Comparison of ENCODE assay signal across 24 cellular contexts in genomic region chr12:69417741-69418167, GRCh38.
"Had no signal": no experiment of that assay in that cellular context is flagged by ENCODE, and none has a peak within 500 bp of the region (broad histone marks: within the 10 kb centered on the region; RNA-seq: fewer than 3 reads in every experiment).

No MANE protein-coding gene starts in this region.

- H3K27me3 Mint-ChIP-seq: activated B cell treated with CpG ODN at 0.5 μM for 24 hours; activated CD4-positive, alpha-beta T cell treated with anti-CD3 and anti-CD28 coated beads, Interleukin-2, amount 10 ng/mL, durations not matched to agents 24 days and 14 days; activated CD8-positive, alpha-beta memory T cell treated with anti-CD3 and anti-CD28 coated beads, Interleukin-2, amount 10 ng/mL, durations not matched to agents 7 days and 5 days; activated naive CD4-positive, alpha-beta T cell treated with anti-CD3 and anti-CD28 coated beads, Interleukin-2, amount 50 U/mL, for 24 hours; activated T-cell treated with anti-CD3 and anti-CD28 coated beads, Interleukin-2, amount 50 U/mL, for 24 hours had no signal

- H3K4me1 Mint-ChIP-seq: activated B cell treated with CpG ODN at 0.5 μM for 24 hours; activated CD4-positive, alpha-beta T cell treated with anti-CD3 and anti-CD28 coated beads, Interleukin-2, amount 10 ng/mL, durations not matched to agents 24 days and 14 days; activated CD8-positive, alpha-beta memory T cell treated with anti-CD3 and anti-CD28 coated beads, Interleukin-2, amount 10 ng/mL, durations not matched to agents 7 days and 5 days; activated naive CD4-positive, alpha-beta T cell treated with anti-CD3 and anti-CD28 coated beads, Interleukin-2, amount 50 U/mL, for 24 hours had no signal

- H3K27me3 ChIP-seq: ascending aorta, body of pancreas, Peyer's patch, SJCRH30 had no signal

- H3K4me3 ChIP-seq: ascending aorta, body of pancreas, Peyer's patch, SJCRH30 had no signal

- H3K4me3 Mint-ChIP-seq: activated B cell treated with CpG ODN at 0.5 μM for 24 hours; activated CD4-positive, alpha-beta T cell treated with anti-CD3 and anti-CD28 coated beads, Interleukin-2, amount 10 ng/mL, durations not matched to agents 24 days and 14 days; activated CD8-positive, alpha-beta memory T cell treated with anti-CD3 and anti-CD28 coated beads, Interleukin-2, amount 10 ng/mL, durations not matched to agents 7 days and 5 days; activated naive CD4-positive, alpha-beta T cell treated with anti-CD3 and anti-CD28 coated beads, Interleukin-2, amount 50 U/mL, for 24 hours; activated T-cell treated with anti-CD3 and anti-CD28 coated beads, Interleukin-2, amount 50 U/mL, for 24 hours; activated T-helper 1 cell treated with anti-CD3 and anti-CD28 coated beads, Interleukin-12 subunit alpha, Interleukin-12 subunit beta, Interleukin-2, Interleukin-4 antibody, amounts not matched to agents 30 ng/mL and 10 ng/mL and 1 ng/mL, durations not matched to agents 14 hours and 24 hours and 36 hours; T-helper 1 cell treated with Interleukin-12 subunit alpha and Interleukin-12 subunit beta and Interleukin-4 antibody, amounts not matched to agents 30 μg/mL and 1 μg/mL, for 36 hours had no signal

- H3K36me3 ChIP-seq: ascending aorta, Peyer's patch, SJCRH30 had no signal

- DNase-seq: activated B cell treated with CpG ODN at 0.5 μM for 24 hours; activated CD4-positive, alpha-beta T cell treated with anti-CD3 and anti-CD28 coated beads for 1 hour; activated CD4-positive, alpha-beta T cell treated with anti-CD3 and anti-CD28 coated beads, Interleukin-2, amount 10 ng/mL, durations not matched to agents 24 days and 14 days; activated CD4-positive, alpha-beta T cell treated with anti-CD3 and anti-CD28 coated beads, Interleukin-2, amount 50 U/mL, for 48 hours; activated CD8-positive, alpha-beta memory T cell treated with anti-CD3 and anti-CD28 coated beads, Interleukin-2, amount 10 ng/mL, durations not matched to agents 7 days and 5 days; activated effector memory CD4-positive, alpha-beta T cell treated with Interleukin-2 at 50 U/mL for 16 hours; activated naive CD4-positive, alpha-beta T cell; activated T-cell treated with anti-CD3 and anti-CD28 coated beads, Interleukin-2, amount 50 U/mL, for 24 hours; body of pancreas; central memory CD4-positive, alpha-beta T cell; NCI-H1048; NCI-H146; NCI-H187 treated with DMSO at 0.1 percent for 48 hours; NCI-H2081 treated with DMSO at 0.1 percent for 48 hours; NCI-H2171; NCI-H2227 treated with DMSO at 0.1 percent for 48 hours; Peyer's patch; Right ventricle myocardium superior; SJCRH30 had no signal

- ATAC-seq: activated CD8-positive, alpha-beta memory T cell treated with anti-CD3 and anti-CD28 coated beads, Interleukin-2, amount 10 ng/mL, durations not matched to agents 7 days and 5 days; body of pancreas had no signal

- H3K9me3 ChIP-seq: ascending aorta, body of pancreas, Peyer's patch, SJCRH30 had no signal

- H3K27ac Mint-ChIP-seq: activated B cell treated with CpG ODN at 0.5 μM for 24 hours; activated CD4-positive, alpha-beta T cell treated with anti-CD3 and anti-CD28 coated beads, Interleukin-2, amount 10 ng/mL, durations not matched to agents 24 days and 14 days; activated CD8-positive, alpha-beta memory T cell treated with anti-CD3 and anti-CD28 coated beads, Interleukin-2, amount 10 ng/mL, durations not matched to agents 7 days and 5 days; activated naive CD4-positive, alpha-beta T cell treated with anti-CD3 and anti-CD28 coated beads, Interleukin-2, amount 50 U/mL, for 24 hours; activated T-cell treated with anti-CD3 and anti-CD28 coated beads, Interleukin-2, amount 50 U/mL, for 24 hours; activated T-helper 1 cell treated with anti-CD3 and anti-CD28 coated beads, Interleukin-12 subunit alpha, Interleukin-12 subunit beta, Interleukin-2, Interleukin-4 antibody, amounts not matched to agents 30 ng/mL and 10 ng/mL and 1 ng/mL, durations not matched to agents 14 hours and 24 hours and 36 hours; T-helper 1 cell treated with Interleukin-12 subunit alpha and Interleukin-12 subunit beta and Interleukin-4 antibody, amounts not matched to agents 30 μg/mL and 1 μg/mL, for 36 hours had no signal

- H3K27ac ChIP-seq: ascending aorta, body of pancreas, Peyer's patch, RWPE1, SJCRH30 had no signal

- H3K9me3 Mint-ChIP-seq: activated B cell treated with CpG ODN at 0.5 μM for 24 hours; activated naive CD4-positive, alpha-beta T cell treated with anti-CD3 and anti-CD28 coated beads, Interleukin-2, amount 50 U/mL, for 24 hours; activated T-cell treated with anti-CD3 and anti-CD28 coated beads, Interleukin-2, amount 50 U/mL, for 24 hours; activated T-helper 1 cell treated with anti-CD3 and anti-CD28 coated beads, Interleukin-12 subunit alpha, Interleukin-12 subunit beta, Interleukin-2, Interleukin-4 antibody, amounts not matched to agents 30 ng/mL and 10 ng/mL and 1 ng/mL, durations not matched to agents 14 hours and 24 hours and 36 hours; T-helper 1 cell treated with Interleukin-12 subunit alpha and Interleukin-12 subunit beta and Interleukin-4 antibody, amounts not matched to agents 30 μg/mL and 1 μg/mL, for 36 hours had no signal

- H3K4me1 ChIP-seq: Peyer's patch had no signal
